10 cellular contexts compared by ENCODE assay signal in genomic region chr7:140476698-140477261, GRCh38. TPM values are rescaled to one million over a fixed set of nuclear protein-coding genes. Genes with fewer than 3 reads are reported as not detected.
DNase-seq lines count a peak whose midpoint lies in the region; ATAC-seq, FAIRE-seq and TF ChIP-seq lines count a peak whose summit lies in the region.
"Had no signal": no experiment of that assay in that cellular context is flagged by ENCODE, and none has a peak within 500 bp of the region (broad histone marks: within the 10 kb centered on the region; RNA-seq: fewer than 3 reads in every experiment).

No MANE protein-coding gene starts in this region.

- H2AFZ ChIP-seq in DND-41 (ENCODE audit: low read depth, low read length) = no peak overlapping the region

- H3K9me3 ChIP-seq in DND-41 (ENCODE audit: insufficient read depth, low read length, severe bottlenecking) = no peaks in the 10 kb centered on the region
- H3K9me3 ChIP-seq in colonic mucosa = no peaks in the 10 kb centered on the region
- H3K9me3 ChIP-seq: adrenal gland had no signal

- H3K27me3 ChIP-seq in DND-41 (ENCODE audit: insufficient read depth, low read length, poor library complexity) = no peaks in the 10 kb centered on the region
- no peaks in the 10 kb centered on the region for H3K27me3 ChIP-seq in colonic mucosa
- H3K27me3 ChIP-seq: adrenal gland had no signal

- H3K4me1 ChIP-seq in DND-41 (ENCODE audit: insufficient read depth, low read length) (peaks cover 34% of the 10 kb centered on the region), colonic mucosa (peaks cover 7% of the 10 kb centered on the region)

- H3K4me2 ChIP-seq in DND-41 (ENCODE audit: insufficient read depth, low read length) = peak overlapping the region; percentile 87

- peaks cover 71% of the 10 kb centered on the region for H3K79me2 ChIP-seq in DND-41 (ENCODE audit: insufficient read depth, low read length)

- H3K4me3 ChIP-seq in DND-41 (ENCODE audit: low read depth in 1 of 2, low read length in 2 of 2) (peak overlapping the region in 1 of 2 experiments; percentile 85; a peak in 1 of 4 replicates), LNCaP clone FGC (ENCODE audit: low read depth, low read length) (peak overlapping the region; percentile 94), colonic mucosa (peak overlapping the region; percentile 93)

- H3K9ac ChIP-seq in DND-41 (ENCODE audit: low read depth, low read length) (peak overlapping the region; percentile 79; the same call in 1 of the 2 replicates), colonic mucosa (ENCODE audit: low read depth in 2 of 2, low read length in 2 of 2) (peak overlapping the region; percentile 12 to 96)

- ATAC-seq in DND-41 (ENCODE audit: insufficient read depth, low read depth) (no peak), GM18858 (IDR thresholded peaks at IDR 0.05; ENCODE audit: unreplicated experiment) (no peak)
- ATAC-seq in natural killer cell treated with Interleukin-12 subunit alpha and Interleukin-12 subunit beta and Interleukin-15 and Interleukin-18, amount 100 ng/mL, for 72 hours = no peak

- DNase-seq in DND-41 = no peak
- DNase-seq in LNCaP clone FGC (ENCODE audit: low read depth) = no peak
- no peak for DNase-seq in colonic mucosa
- no peak for DNase-seq in natural killer cell treated with Interleukin-12 subunit alpha and Interleukin-12 subunit beta and Interleukin-15 and Interleukin-18, amount 100 ng/mL, for 72 hours (ENCODE audit: low spot score)
- DNase-seq in GM19239 (ENCODE audit: insufficient read length, low spot score) = no peak
- no peak for DNase-seq in ureter (ENCODE audit: low spot score)
- DNase-seq in NCI-H2171 treated with DMSO at 0.1 percent for 48 hours (lab: John Stamatoyannopoulos, UW) = no peak
- DNase-seq: NCI-H524 had no signal

- intact Hi-C loops in colonic mucosa (cut with DNase I) = loop anchor here (5.0 kb wide), 1 partner anchor 176 kb away; no protein-coding TSS in a partner anchor

- peak overlapping the region; percentile 21 to 90 for H3K27ac Mint-ChIP-seq in natural killer cell treated with Interleukin-12 subunit alpha and Interleukin-12 subunit beta and Interleukin-15 and Interleukin-18, amount 100 ng/mL, for 72 hours

- H3K36me3 ChIP-seq in DND-41 (ENCODE audit: insufficient read depth, low read length) = peaks cover 3% of the 10 kb centered on the region
- H3K36me3 ChIP-seq in colonic mucosa = no peaks in the 10 kb centered on the region
- H3K36me3 ChIP-seq: adrenal gland had no signal

- no peak for FAIRE-seq in GM19239 (lab: Jason Lieb, UNC)

- H3K9me3 Mint-ChIP-seq in natural killer cell treated with Interleukin-12 subunit alpha and Interleukin-12 subunit beta and Interleukin-15 and Interleukin-18, amount 100 ng/mL, for 72 hours = no peaks in the 10 kb centered on the region

- no peaks in the 10 kb centered on the region for H3K27me3 Mint-ChIP-seq in natural killer cell treated with Interleukin-12 subunit alpha and Interleukin-12 subunit beta and Interleukin-15 and Interleukin-18, amount 100 ng/mL, for 72 hours

- H3K36me3 Mint-ChIP-seq in natural killer cell treated with Interleukin-12 subunit alpha and Interleukin-12 subunit beta and Interleukin-15 and Interleukin-18, amount 100 ng/mL, for 72 hours = no peaks in the 10 kb centered on the region

- H3K4me1 Mint-ChIP-seq in natural killer cell treated with Interleukin-12 subunit alpha and Interleukin-12 subunit beta and Interleukin-15 and Interleukin-18, amount 100 ng/mL, for 72 hours (ENCODE audit: low read depth in 2 of 2) = peaks cover 13 to 38% of the 10 kb centered on the region in 2 donors

- H3K27ac ChIP-seq in DND-41 (ENCODE audit: low read length) (no peak overlapping the region), colonic mucosa (peak overlapping the region; percentile 99)
- H3K27ac ChIP-seq: adrenal gland had no signal

- peaks cover 47% of the 10 kb centered on the region for H4K20me1 ChIP-seq in DND-41 (ENCODE audit: insufficient read depth, low read length)

- peak overlapping the region; percentile 90 for H3K4me3 Mint-ChIP-seq in natural killer cell treated with Interleukin-12 subunit alpha and Interleukin-12 subunit beta and Interleukin-15 and Interleukin-18, amount 100 ng/mL, for 72 hours

- TF ChIP-seq CTCF in DND-41 (IDR thresholded peaks at IDR 0.05; ENCODE audit: borderline replicate concordance, extremely low read depth, low read length, poor library complexity, severe bottlenecking) (no peak), LNCaP clone FGC (IDR thresholded peaks at IDR 0.05; ENCODE audit: control insufficient read depth, extremely low read depth, insufficient read depth) (no peak), colonic mucosa (IDR thresholded peaks at IDR 0.05) (no peak)

RNA-seq across cellular contexts. Expression of gene MKRN1, which starts 2.5 kb away (rescaled TPM):
- 100 to 1,000 TPM; 175 to 240 TPM for total RNA-seq in colonic mucosa
- total RNA-seq in natural killer cell treated with Interleukin-12 subunit alpha and Interleukin-12 subunit beta and Interleukin-15 and Interleukin-18, amount 100 ng/mL, for 72 hours = 10 to 100 TPM; 46.5 to 97.9 TPM
- total RNA-seq in ureter = 108 TPM
